28 cellular contexts compared by ENCODE assay signal in the genomic region with DNA sequence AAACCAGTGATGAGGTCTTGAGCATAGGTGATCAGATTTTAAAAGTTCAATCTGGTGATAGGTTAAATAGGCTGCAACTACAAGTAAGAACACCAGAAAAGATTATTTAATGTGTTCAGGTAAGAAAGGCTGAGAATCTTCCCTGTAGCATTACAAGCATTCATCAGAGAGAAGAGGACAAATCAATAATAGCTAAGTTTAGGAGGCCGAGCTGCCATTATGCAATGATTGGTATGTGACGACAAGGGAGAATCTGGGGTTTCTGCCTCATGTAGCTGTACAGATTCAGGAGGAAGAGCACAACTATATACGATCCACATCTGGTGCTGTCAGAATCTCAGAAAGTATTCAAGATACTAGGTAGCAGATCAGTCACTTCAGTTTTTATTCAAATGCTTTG. TPM values are rescaled to one million over a fixed set of nuclear protein-coding genes. Genes with fewer than 3 reads are reported as not detected.
"Had no signal": no experiment of that assay in that cellular context is flagged by ENCODE, and none has a peak within 500 bp of the region (broad histone marks: within the 10 kb centered on the region; RNA-seq: fewer than 3 reads in every experiment).

No MANE protein-coding gene starts in this region.

- H3K36me3 ChIP-seq: lower lobe of right lung, sigmoid colon, tibial nerve, uterus had no signal

- H3K9me3 ChIP-seq: heart right ventricle, lower lobe of right lung, sigmoid colon, tibial nerve, uterus had no signal

- H3K27me3 ChIP-seq: heart right ventricle, hepatocyte, sigmoid colon, tibial nerve, uterus had no signal

- H3K27me3 Mint-ChIP-seq: stimulated activated memory B cell treated with anti-CD40 and anti-IgM and Interleukin-4, amounts not matched to agents 10 μg/mL and 1 μg/mL and 100 μg/mL, for 72 hours; stimulated activated naive CD8-positive, alpha-beta T cell treated with anti-CD3 and anti-CD28 coated beads, Interleukin-15, amount 100 ng/mL, for 72 hours; type B pancreatic cell had no signal

- H3K4me2 ChIP-seq: hepatocyte had no signal

- H3K36me3 Mint-ChIP-seq: naive thymus-derived CD8-positive, alpha-beta T cell; stimulated activated memory B cell treated with anti-CD40 and anti-IgM and Interleukin-4, amounts not matched to agents 10 μg/mL and 1 μg/mL and 100 μg/mL, for 72 hours; type B pancreatic cell had no signal

- H3K9ac ChIP-seq: parathyroid adenoma had no signal

- ATAC-seq: heart right ventricle; left ventricle myocardium superior; lower lobe of right lung; naive thymus-derived CD8-positive, alpha-beta T cell; right cardiac atrium; stimulated activated memory B cell treated with anti-CD40 and anti-IgM and Interleukin-4, amounts not matched to agents 10 μg/mL and 1 μg/mL and 100 μg/mL, for 72 hours; stimulated activated naive CD8-positive, alpha-beta T cell treated with anti-CD3 and anti-CD28 coated beads, Interleukin-15, amount 100 ng/mL, for 72 hours had no signal

- DNase-seq: heart right ventricle; islet precursor cell; left ventricle myocardium superior; lower lobe of right lung; mammary epithelial cell; mesenchymal stem cell; naive thymus-derived CD8-positive, alpha-beta T cell; occipital lobe; right cardiac atrium; sigmoid colon; small intestine; stimulated activated CD4-positive, alpha-beta T cell treated with anti-CD3 and anti-CD28 coated beads, Interleukin-1b, Interleukin-23, amount 100 ng/mL, for 48 hours; stimulated activated CD4-positive, alpha-beta T cell treated with anti-CD3 and anti-CD28 coated beads, Interleukin-2, amount 100 ng/mL, for 48 hours; stimulated activated CD4-positive, alpha-beta T cell treated with anti-CD3 and anti-CD28 coated beads, Interleukin-4, amount 100 ng/mL, for 4 hours; stimulated activated CD8-positive, alpha-beta memory T cell treated with anti-CD3 and anti-CD28 coated beads, Interleukin-4, amount 100 ng/mL, for 48 hours; stimulated activated naive CD4-positive, alpha-beta T cell treated with Interleukin-2 at 50 U/mL for 16 hours; stimulated activated naive CD8-positive, alpha-beta T cell treated with anti-CD3 and anti-CD28 coated beads, Interleukin-15, amount 100 ng/mL, for 72 hours; substantia nigra; uterus had no signal

- H3K4me3 Mint-ChIP-seq: naive thymus-derived CD8-positive, alpha-beta T cell; nephron; neural crest cell; stimulated activated memory B cell treated with anti-CD40 and anti-IgM and Interleukin-4, amounts not matched to agents 10 μg/mL and 1 μg/mL and 100 μg/mL, for 72 hours; stimulated activated naive CD8-positive, alpha-beta T cell treated with anti-CD3 and anti-CD28 coated beads, Interleukin-15, amount 100 ng/mL, for 72 hours; type B pancreatic cell had no signal

- H3K27ac Mint-ChIP-seq: naive thymus-derived CD8-positive, alpha-beta T cell; nephron; stimulated activated memory B cell treated with anti-CD40 and anti-IgM and Interleukin-4, amounts not matched to agents 10 μg/mL and 1 μg/mL and 100 μg/mL, for 72 hours; stimulated activated naive CD8-positive, alpha-beta T cell treated with anti-CD3 and anti-CD28 coated beads, Interleukin-15, amount 100 ng/mL, for 72 hours; type B pancreatic cell had no signal

- H2AFZ ChIP-seq: hepatocyte, parathyroid adenoma had no signal

- H3K79me2 ChIP-seq: hepatocyte, parathyroid adenoma had no signal

- H3K4me3 ChIP-seq: heart right ventricle, hepatocyte, lower lobe of right lung, sigmoid colon, tibial nerve, uterus had no signal

- H3K4me1 Mint-ChIP-seq: neural crest cell; stimulated activated memory B cell treated with anti-CD40 and anti-IgM and Interleukin-4, amounts not matched to agents 10 μg/mL and 1 μg/mL and 100 μg/mL, for 72 hours; stimulated activated naive CD8-positive, alpha-beta T cell treated with anti-CD3 and anti-CD28 coated beads, Interleukin-15, amount 100 ng/mL, for 72 hours had no signal

- H3K4me1 ChIP-seq: lower lobe of right lung, parathyroid adenoma, sigmoid colon, uterus had no signal

- H3K9me3 Mint-ChIP-seq: nephron had no signal

- FAIRE-seq: small intestine had no signal

- H3K27ac ChIP-seq: heart right ventricle, hepatocyte, lower lobe of right lung, parathyroid adenoma, sigmoid colon, tibial nerve, uterus had no signal

RNA-seq across cellular contexts. Expression of a gene that starts 21.9 kb away (rescaled TPM):
- total RNA-seq: kidney epithelial cell; lower lobe of right lung; naive thymus-derived CD8-positive, alpha-beta T cell; neural crest cell; osteocyte; uterus had no signal
- polyA plus RNA-seq: mammary epithelial cell; naive thymus-derived CD8-positive, alpha-beta T cell had no signal
